ENCODE assay signal across 17 cellular contexts in the genomic region with DNA sequence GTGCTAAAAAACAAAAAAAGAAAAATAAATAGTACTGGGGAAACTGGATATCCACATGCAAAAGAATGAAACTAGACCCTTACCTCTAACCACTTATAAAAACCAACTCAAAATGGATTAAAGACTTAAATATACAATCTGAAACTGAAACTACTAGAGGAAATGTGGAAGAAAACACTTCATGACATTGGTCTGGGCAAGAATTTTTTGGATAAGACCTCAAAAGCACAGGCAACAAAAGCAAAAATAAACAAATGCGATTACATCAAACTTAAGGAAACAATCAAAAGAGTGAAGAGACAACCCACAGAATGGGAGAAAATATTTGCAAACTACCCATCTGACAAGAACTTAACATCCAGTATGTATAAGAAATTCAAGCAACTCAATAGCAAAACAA. TPM values are rescaled to one million over a fixed set of nuclear protein-coding genes. Genes with fewer than 3 reads are reported as not detected.
A peak's percentile ranks its signal among the peaks of the same experiment; 100 is the strongest.
DNase-seq lines count a peak whose midpoint lies in the region; ATAC-seq, FAIRE-seq and TF ChIP-seq lines count a peak whose summit lies in the region.
"Had no signal": no experiment of that assay in that cellular context is flagged by ENCODE, and none has a peak within 500 bp of the region (broad histone marks: within the 10 kb centered on the region; RNA-seq: fewer than 3 reads in every experiment).

No MANE protein-coding gene starts in this region.

- POLR2A ChIA-PET in activated CD8-positive, alpha-beta T cell treated with anti-CD3 and anti-CD28 coated beads, Interleukin-2, amount 10 ng/mL, durations not matched to agents 7 days and 5 days (lab: Charles Lee), result no interaction called here
- POLR2A ChIA-PET in activated CD8-positive, alpha-beta T cell treated with anti-CD3 and anti-CD28 coated beads for 36 hours (lab: Charles Lee), result no interaction called here

- CTCF ChIA-PET in activated CD8-positive, alpha-beta T cell treated with anti-CD3 and anti-CD28 coated beads, Interleukin-2, amount 10 ng/mL, durations not matched to agents 7 days and 5 days (lab: Charles Lee), result interaction anchor here (1.0 kb wide), 1 partner anchor 262 kb away, joined by 3 read pairs; no protein-coding TSS in a partner anchor
- CTCF ChIA-PET in activated CD8-positive, alpha-beta T cell treated with anti-CD3 and anti-CD28 coated beads for 36 hours (lab: Charles Lee), result no interaction called here

- H3K4me1 Mint-ChIP-seq in activated CD8-positive, alpha-beta T cell treated with anti-CD3 and anti-CD28 coated beads, Interleukin-2, amount 10 ng/mL, durations not matched to agents 7 days and 5 days (ENCODE audit: low read depth), result peaks cover 25% of the 10 kb centered on the region
- H3K4me1 Mint-ChIP-seq in activated CD8-positive, alpha-beta T cell treated with anti-CD3 and anti-CD28 coated beads for 36 hours (ENCODE audit: low read depth), result peaks cover 31% of the 10 kb centered on the region

- peak; percentile 43 for FAIRE-seq in pancreas (lab: Jason Lieb, UNC)
- FAIRE-seq: endometrium had no signal

- no peaks in the 10 kb centered on the region; the same call in 1 of the 2 replicates for H3K36me3 ChIP-seq in KOPT-K1 (ENCODE audit: insufficient read depth, low read length)
- peaks cover 0 to 17% (median 0%) of the 10 kb centered on the region in 3 donors for H3K36me3 ChIP-seq in pancreas

- H3K27ac Mint-ChIP-seq in activated CD8-positive, alpha-beta T cell treated with anti-CD3 and anti-CD28 coated beads, Interleukin-2, amount 10 ng/mL, durations not matched to agents 7 days and 5 days, result peak overlapping the region; percentile 26
- no peak overlapping the region for H3K27ac Mint-ChIP-seq in activated CD8-positive, alpha-beta T cell treated with anti-CD3 and anti-CD28 coated beads for 36 hours

- H3K27ac ChIP-seq in KOPT-K1 (ENCODE audit: low read depth, low read length, poor library complexity, severe bottlenecking), result peak overlapping the region; percentile 4
- no peak overlapping the region for H3K27ac ChIP-seq in pancreas
- H3K27ac ChIP-seq: gastrocnemius medialis, GM23248, left ventricle myocardium inferior, sigmoid colon had no signal

- H3K36me3 Mint-ChIP-seq in activated CD8-positive, alpha-beta T cell treated with anti-CD3 and anti-CD28 coated beads, Interleukin-2, amount 10 ng/mL, durations not matched to agents 7 days and 5 days (ENCODE audit: low read depth), result peaks cover 39% of the 10 kb centered on the region
- peaks cover 29% of the 10 kb centered on the region for H3K36me3 Mint-ChIP-seq in activated CD8-positive, alpha-beta T cell treated with anti-CD3 and anti-CD28 coated beads for 36 hours (ENCODE audit: low read depth)

- H3K4me3 Mint-ChIP-seq in activated CD8-positive, alpha-beta T cell treated with anti-CD3 and anti-CD28 coated beads, Interleukin-2, amount 10 ng/mL, durations not matched to agents 7 days and 5 days, result no peak overlapping the region
- H3K4me3 Mint-ChIP-seq in activated CD8-positive, alpha-beta T cell treated with anti-CD3 and anti-CD28 coated beads for 36 hours, result no peak overlapping the region

- ATAC-seq in activated CD8-positive, alpha-beta T cell treated with anti-CD3 and anti-CD28 coated beads, Interleukin-2, amount 10 ng/mL, durations not matched to agents 7 days and 5 days, result peak; percentile 42
- no peak for ATAC-seq in activated CD8-positive, alpha-beta T cell treated with anti-CD3 and anti-CD28 coated beads for 36 hours
- ATAC-seq in pancreas (no peak), sciatic nerve (no peak)
- ATAC-seq: gastrocnemius medialis had no signal

- H3K9me3 ChIP-seq in KOPT-K1 (ENCODE audit: insufficient read depth, low read length, poor library complexity, severe bottlenecking), result no peaks in the 10 kb centered on the region
- H3K9me3 ChIP-seq in pancreas, result no peaks in the 10 kb centered on the region
- H3K9me3 ChIP-seq: gastrocnemius medialis, left ventricle myocardium inferior, sigmoid colon had no signal

- no peak for TF ChIP-seq CTCF in activated CD8-positive, alpha-beta T cell treated with anti-CD3 and anti-CD28 coated beads for 36 hours (IDR thresholded peaks at IDR 0.05)
- TF ChIP-seq CTCF in choroid plexus epithelial cell (conservative IDR thresholded peaks at IDR 0.05; ENCODE audit: low read depth, low read length), result no peak
- no peak for TF ChIP-seq CTCF in pancreas (IDR thresholded peaks at IDR 0.05)

- H3K27me3 ChIP-seq in pancreas, result no peaks in the 10 kb centered on the region
- H3K27me3 ChIP-seq: gastrocnemius medialis, sigmoid colon had no signal

- no peaks in the 10 kb centered on the region for H3K27me3 Mint-ChIP-seq in activated CD8-positive, alpha-beta T cell treated with anti-CD3 and anti-CD28 coated beads, Interleukin-2, amount 10 ng/mL, durations not matched to agents 7 days and 5 days (ENCODE audit: low read depth)
- no peaks in the 10 kb centered on the region for H3K27me3 Mint-ChIP-seq in activated CD8-positive, alpha-beta T cell treated with anti-CD3 and anti-CD28 coated beads for 36 hours

- H3K4me1 ChIP-seq in pancreas, result peaks cover 6 to 11% (median 6%) of the 10 kb centered on the region in 3 donors

- intact Hi-C loops in activated CD8-positive, alpha-beta T cell treated with anti-CD3 and anti-CD28 coated beads for 36 hours (cut with micrococcal nuclease), result no loop called here
- intact Hi-C loops in pancreas (cut with DNase I) (no loop called here), sciatic nerve (cut with DNase I) (no loop called here)

- H3K4me3 ChIP-seq in choroid plexus epithelial cell (ENCODE audit: low read depth, low read length) (no peak overlapping the region), pancreas (no peak overlapping the region)
- H3K4me3 ChIP-seq: gastrocnemius medialis, GM23248, left ventricle myocardium inferior, sigmoid colon had no signal

- DNase-seq in activated CD8-positive, alpha-beta T cell treated with anti-CD3 and anti-CD28 coated beads, Interleukin-2, amount 10 ng/mL, durations not matched to agents 7 days and 5 days, result no peak
- DNase-seq in activated CD8-positive, alpha-beta T cell treated with anti-CD3 and anti-CD28 coated beads for 36 hours, result no peak
- peak; percentile 30 for DNase-seq in choroid plexus epithelial cell (ENCODE audit: low read depth)
- no peak for DNase-seq in pancreas
- no peak for DNase-seq in epidermal melanocyte (ENCODE audit: insufficient read length, low spot score)
- no peak for DNase-seq in hypothalamus (lab: John Stamatoyannopoulos, UW)
- no peak for DNase-seq in sciatic nerve (ENCODE audit: low spot score)
- DNase-seq: cerebellar nuclear complex, gastrocnemius medialis, GM23248, left ventricle myocardium inferior, NCI-H187, NCI-H345, nucleus accumbens, sigmoid colon had no signal

- H3K9me3 Mint-ChIP-seq in activated CD8-positive, alpha-beta T cell treated with anti-CD3 and anti-CD28 coated beads, Interleukin-2, amount 10 ng/mL, durations not matched to agents 7 days and 5 days (ENCODE audit: insufficient read depth), result no peaks in the 10 kb centered on the region
- H3K9me3 Mint-ChIP-seq in activated CD8-positive, alpha-beta T cell treated with anti-CD3 and anti-CD28 coated beads for 36 hours, result no peaks in the 10 kb centered on the region

- 82 to 91% methylated on average over 1 of the region's 1 CpG for WGBS in pancreas, 2 donors

RNA-seq across cellular contexts. Expression of gene IFT57, which starts 6.3 kb away (rescaled TPM):
- 10 to 100 TPM; 23.9 to 25.5 TPM for total RNA-seq in activated CD8-positive, alpha-beta T cell treated with anti-CD3 and anti-CD28 coated beads, Interleukin-2, amount 10 ng/mL, durations not matched to agents 7 days and 5 days
- total RNA-seq in activated CD8-positive, alpha-beta T cell treated with anti-CD3 and anti-CD28 coated beads for 36 hours, result 10 to 100 TPM; 30.9 to 35.3 TPM
- total RNA-seq in pancreas (10 to 100 TPM; 25.5 to 40.2 (median 30.3) TPM), sciatic nerve (43.4 TPM)
- 10 to 100 TPM; 10.4 to 32.9 TPM for polyA plus RNA-seq in pancreas
